ENCODE assay signal across 8 cellular contexts in the genomic region with DNA sequence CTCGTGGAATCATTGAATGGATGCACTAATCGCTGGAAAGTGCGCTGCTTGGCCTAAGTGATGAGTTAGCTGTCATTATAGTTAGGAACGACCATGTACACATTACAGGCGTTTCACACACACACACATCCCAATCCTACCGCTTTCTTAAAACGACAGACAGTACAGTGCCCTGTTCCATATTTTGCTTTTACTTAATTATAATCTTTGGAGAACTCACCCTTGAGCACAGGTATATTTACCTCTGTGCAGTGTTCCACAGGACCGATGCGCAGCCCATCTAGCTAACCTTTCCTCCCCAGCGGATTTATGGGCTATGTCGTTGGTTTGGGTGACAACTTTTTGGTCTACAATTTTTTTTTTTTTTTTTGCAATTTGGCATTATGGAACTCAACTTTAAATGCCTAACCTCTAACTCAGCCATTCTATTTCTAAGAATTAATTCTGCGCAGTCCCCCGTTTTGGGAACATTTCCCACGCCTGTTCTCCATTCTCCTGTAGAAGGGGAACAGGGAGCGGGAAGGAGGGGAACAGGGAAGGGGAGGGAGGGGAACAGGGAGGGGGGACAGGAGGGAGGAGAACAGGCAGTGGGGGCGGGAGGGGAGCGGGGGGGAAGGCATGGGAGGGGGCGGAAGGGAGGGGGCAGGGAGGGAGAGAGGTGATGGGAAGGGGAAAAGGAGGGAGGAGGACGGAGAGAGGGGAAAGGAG. TPM values are rescaled to one million over a fixed set of nuclear protein-coding genes. Genes with fewer than 3 reads are reported as not detected.
DNase-seq lines count a peak whose midpoint lies in the region; ATAC-seq and TF ChIP-seq lines count a peak whose summit lies in the region.

No MANE protein-coding gene starts in this region.

- CTCF ChIA-PET in Panc1 (lab: Charles Lee), result no interaction called here

- H3K9me3 ChIP-seq in Panc1 (ENCODE audit: control insufficient read depth, insufficient read depth, low read depth, low read length), result no peaks in the 10 kb centered on the region
- no peaks in the 10 kb centered on the region for H3K9me3 ChIP-seq in spleen

- no peak for TF ChIP-seq POLR2A in spleen (IDR thresholded peaks at IDR 0.05)

- in situ Hi-C loops in Panc1 (cut with HindIII; ENCODE audit: low pct_unique_long_range_greater_than_20kb, low sequenced_read_pairs), result no loop called here

- intact Hi-C loops in Panc1 (cut with micrococcal nuclease; ENCODE audit: unreplicated experiment), result no loop called here
- intact Hi-C loops in spleen (cut with DNase I; ENCODE audit: low total_unique reads), result no loop called here

- peak overlapping the region; percentile 2; the same call in 1 of the 2 replicates for H3K27ac ChIP-seq in Panc1 (ENCODE audit: low read length)
- peak overlapping the region in 7 of 8 donors; percentile 78 to 98 (median 93) for H3K27ac ChIP-seq in spleen

- TF ChIP-seq CTCF in Panc1 (IDR thresholded peaks at IDR 0.05) (no peak), spleen (IDR thresholded peaks at IDR 0.05 in 8 of 11, conservative IDR thresholded peaks at IDR 0.05 in 3 of 11) (no peak)

- 41 to 57% (median 46%) methylated on average over 15 to 19 of the region's 19 CpGs for WGBS in spleen, 5 donors

- H3K27me3 ChIP-seq in Panc1 (ENCODE audit: control insufficient read depth, insufficient read depth, low read length), result no peaks in the 10 kb centered on the region
- H3K27me3 ChIP-seq in spleen (replicated peaks in 1 of 7), result no peaks in the 10 kb centered on the region

- peak; percentile 1 for ATAC-seq in Panc1
- no peak for ATAC-seq in HG03571 (IDR thresholded peaks at IDR 0.05; ENCODE audit: unreplicated experiment)

- H3K36me3 ChIP-seq in Panc1 (ENCODE audit: control insufficient read depth, insufficient read depth, low read length) (no peaks in the 10 kb centered on the region), spleen (peaks cover 0 to 21% (median 0%) of the 10 kb centered on the region in 6 donors)

- no TSS peak for BruUV-seq in Panc1 (replicated peaks; lab: Mats Ljungman, UMichigan)

- POLR2A ChIA-PET in Panc1 (lab: Charles Lee), result no interaction called here

- H3K4me3 ChIP-seq in Panc1 (ENCODE audit: low read depth in 2 of 2, low read length in 2 of 2) (peak overlapping the region in 1 of 2 experiments; percentile 25; a peak in 2 of 4 replicates), spleen (peak overlapping the region in 7 of 8 donors; percentile 39 to 85 (median 58))

- 0 out of 2 replicates have a peak, but pooled peaks cover 4% of the 10 kb centered on the region for H3K4me1 ChIP-seq in Panc1 (ENCODE audit: control insufficient read depth, insufficient read depth, low read length)
- peaks cover 24 to 46% (median 30%) of the 10 kb centered on the region in 6 donors for H3K4me1 ChIP-seq in spleen

- DNase-seq in NCI-H2227 treated with DMSO at 0.1 percent for 48 hours (lab: John Stamatoyannopoulos, UW) (peak; percentile 9), NCI-H2227 (lab: John Stamatoyannopoulos, UW; ENCODE audit: unreplicated experiment) (no peak), Panc1 (ENCODE audit: low read depth, low spot score) (no peak), fibroblast of gingiva (ENCODE audit: low read depth) (peak; percentile 10), spleen (peak; percentile 68), SIG-M5 (lab: John Stamatoyannopoulos, UW) (no peak)
- DNase-seq in activated CD4-positive, CD25-positive, alpha-beta regulatory T cell (lab: John Stamatoyannopoulos, UW), result no peak

RNA-seq across cellular contexts. Expression of gene ULK1, which starts 0.7 kb away (rescaled TPM):
- total RNA-seq in Panc1 (2021; ENCODE audit: unreplicated experiment), result 72.1 TPM
- polyA plus RNA-seq in Panc1 (2012; ENCODE audit: insufficient read length), result 92.3 TPM
- total RNA-seq in spleen, result 10 to 100 TPM; 30.2 to 60.7 (median 55.0) TPM
- 10 to 100 TPM in 2 of 3 donors, 1 to 10 TPM in 1; 9.9 to 35.1 (median 25.3) TPM for polyA plus RNA-seq in spleen

RNA-seq across cellular contexts. Expression of gene PUS1, which starts 35.3 kb away (rescaled TPM):
- total RNA-seq in Panc1 (2021; ENCODE audit: unreplicated experiment), result 108 TPM
- 110 TPM for polyA plus RNA-seq in Panc1 (2012; ENCODE audit: insufficient read length)
- 10 to 100 TPM; 16.0 to 42.7 (median 23.3) TPM for total RNA-seq in spleen
- polyA plus RNA-seq in spleen, result 10 to 100 TPM; 30.0 to 46.5 (median 41.3) TPM

RNA-seq across cellular contexts. Expression of gene EP400, which starts 56.0 kb away (rescaled TPM):
- 59.4 TPM for total RNA-seq in Panc1 (2021; ENCODE audit: unreplicated experiment)
- 36.9 TPM for polyA plus RNA-seq in Panc1 (2012; ENCODE audit: insufficient read length)
- 10 to 100 TPM; 41.1 to 70.2 (median 48.3) TPM for total RNA-seq in spleen
- polyA plus RNA-seq in spleen, result 10 to 100 TPM; 11.8 to 20.8 (median 17.5) TPM

Comparison
In these comparisons a context has a peak if more than half of its experiments do, and no peak if none do; other contexts are left out.
1. DNase-seq: peak in NCI-H2227 treated with DMSO at 0.1 percent for 48 hours (single experiment), fibroblast of gingiva (single experiment) and spleen (single experiment); none in NCI-H2227 (single experiment), Panc1 (single experiment), SIG-M5 (single experiment) and activated CD4-positive, CD25-positive, alpha-beta regulatory T cell (0 of 4).